ENCODE assay signal across 18 cellular contexts in the genomic region with DNA sequence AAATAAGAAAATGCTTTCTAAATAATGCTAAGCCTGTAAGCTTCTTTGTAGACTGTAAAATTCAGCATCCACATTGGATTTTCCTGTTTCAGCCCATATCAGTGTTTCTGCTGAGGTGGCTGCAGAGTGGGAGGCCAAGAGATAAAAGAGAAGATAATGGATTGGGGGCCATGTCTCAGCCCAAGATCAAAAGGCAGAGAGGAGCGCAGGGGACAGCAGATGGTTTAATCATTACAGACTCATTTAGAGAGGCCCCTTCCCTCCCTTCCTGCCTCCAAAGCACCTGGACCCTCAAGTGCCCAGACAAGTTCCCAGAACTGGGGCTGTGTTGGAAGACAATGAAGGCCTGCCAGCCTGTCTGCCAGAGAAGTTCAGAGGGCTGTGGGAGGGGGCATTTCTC.
"Had no signal": no experiment of that assay in that cellular context is flagged by ENCODE, and none has a peak within 500 bp of the region (broad histone marks: within the 10 kb centered on the region; RNA-seq: fewer than 3 reads in every experiment).

No MANE protein-coding gene starts in this region.

- H3K27ac Mint-ChIP-seq: activated CD4-positive, alpha-beta T cell treated with anti-CD3 and anti-CD28 coated beads, Interleukin-2, amount 10 ng/mL, durations not matched to agents 24 days and 14 days; activated naive CD8-positive, alpha-beta T cell treated with anti-CD3 and anti-CD28 coated beads for 36 hours; stimulated activated naive B cell treated with anti-CD40 and anti-IgM and Interleukin-4, amounts not matched to agents 10 μg/mL and 1 μg/mL and 100 μg/mL, for 72 hours had no signal

- H3K9me3 Mint-ChIP-seq: activated CD4-positive, alpha-beta T cell treated with anti-CD3 and anti-CD28 coated beads, Interleukin-2, amount 10 ng/mL, durations not matched to agents 24 days and 14 days; activated naive CD8-positive, alpha-beta T cell treated with anti-CD3 and anti-CD28 coated beads for 36 hours; naive thymus-derived CD8-positive, alpha-beta T cell; stimulated activated naive B cell treated with anti-CD40 and anti-IgM and Interleukin-4, amounts not matched to agents 10 μg/mL and 1 μg/mL and 100 μg/mL, for 72 hours had no signal

- H3K4me1 ChIP-seq: colonic mucosa, left ventricle myocardium inferior, thyroid gland had no signal

- DNase-seq: activated CD4-positive, alpha-beta T cell treated with anti-CD3 and anti-CD28 coated beads, Interleukin-2, amount 10 ng/mL, durations not matched to agents 24 days and 14 days; activated CD4-positive, CD25-positive, alpha-beta regulatory T cell; activated gamma-delta T cell treated with Interleukin-2 at 50 U/mL for 16 hours; activated naive CD8-positive, alpha-beta T cell treated with anti-CD3 and anti-CD28 coated beads for 36 hours; amygdala; central memory CD4-positive, alpha-beta T cell; colonic mucosa; foreskin fibroblast; hypothalamus; kidney; left ventricle myocardium inferior; naive thymus-derived CD8-positive, alpha-beta T cell; nucleus accumbens; stimulated activated CD4-positive, alpha-beta T cell treated with anti-CD3 and anti-CD28 coated beads, Interleukin-15, amount 100 ng/mL, for 24 hours; stimulated activated CD4-positive, alpha-beta T cell treated with anti-CD3 and anti-CD28 coated beads, Interleukin-4, amount 100 ng/mL, for 1 hour; stimulated activated naive B cell treated with anti-CD40 and anti-IgM and Interleukin-4, amounts not matched to agents 10 μg/mL and 1 μg/mL and 100 μg/mL, for 72 hours; thyroid gland had no signal

- H3K4me3 Mint-ChIP-seq: activated CD4-positive, alpha-beta T cell treated with anti-CD3 and anti-CD28 coated beads, Interleukin-2, amount 10 ng/mL, durations not matched to agents 24 days and 14 days; activated naive CD8-positive, alpha-beta T cell treated with anti-CD3 and anti-CD28 coated beads for 36 hours; brain; naive thymus-derived CD8-positive, alpha-beta T cell; stimulated activated naive B cell treated with anti-CD40 and anti-IgM and Interleukin-4, amounts not matched to agents 10 μg/mL and 1 μg/mL and 100 μg/mL, for 72 hours had no signal

- H3K36me3 Mint-ChIP-seq: activated naive CD8-positive, alpha-beta T cell treated with anti-CD3 and anti-CD28 coated beads for 36 hours; brain; stimulated activated naive B cell treated with anti-CD40 and anti-IgM and Interleukin-4, amounts not matched to agents 10 μg/mL and 1 μg/mL and 100 μg/mL, for 72 hours had no signal

- H3K4me3 ChIP-seq: colonic mucosa, left ventricle myocardium inferior, thyroid gland had no signal

- H3K27me3 ChIP-seq: colonic mucosa had no signal

- H3K36me3 ChIP-seq: colonic mucosa, left ventricle myocardium inferior, thyroid gland had no signal

- H3K27ac ChIP-seq: colonic mucosa, left ventricle myocardium inferior, thyroid gland had no signal

- H3K9me3 ChIP-seq: colonic mucosa, left ventricle myocardium inferior, thyroid gland had no signal
